Comparison of ENCODE assay signal across 19 cellular contexts in the genomic region with DNA sequence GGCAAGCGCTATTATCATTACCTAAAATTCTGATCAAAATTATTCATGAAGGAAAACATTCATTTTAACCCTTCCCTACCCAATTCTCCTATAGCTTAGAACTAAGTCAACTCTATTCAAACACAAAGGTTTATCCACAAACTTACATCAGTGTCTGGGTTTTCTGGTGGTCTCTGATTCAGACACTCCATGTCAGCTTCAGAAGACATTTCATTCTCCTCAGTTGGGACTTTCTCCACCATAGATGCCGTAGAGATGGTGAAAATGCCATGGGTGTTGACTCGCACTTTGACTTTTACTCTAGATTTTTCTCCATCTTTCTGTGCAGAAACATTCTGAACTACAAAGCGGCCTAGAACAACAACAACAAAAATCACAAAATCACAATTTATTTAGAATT.
"Had no signal": no experiment of that assay in that cellular context is flagged by ENCODE, and none has a peak within 500 bp of the region (broad histone marks: within the 10 kb centered on the region; RNA-seq: fewer than 3 reads in every experiment).

No MANE protein-coding gene starts in this region.

- H3K9me3 Mint-ChIP-seq: naive thymus-derived CD8-positive, alpha-beta T cell had no signal

- ATAC-seq: gastrocnemius medialis; heart right ventricle; left lobe of liver; mucosa of descending colon; naive thymus-derived CD8-positive, alpha-beta T cell; psoas muscle; upper lobe of right lung had no signal

- H3K27me3 ChIP-seq: esophagus muscularis mucosa, gastrocnemius medialis, heart right ventricle, neutrophil, testis, tibial nerve, upper lobe of right lung, vagina had no signal

- H3K4me3 ChIP-seq: esophagus muscularis mucosa, gastrocnemius medialis, heart right ventricle, mucosa of descending colon, psoas muscle, testis, tibial nerve, upper lobe of right lung, vagina had no signal

- H3K27me3 Mint-ChIP-seq: naive thymus-derived CD8-positive, alpha-beta T cell had no signal

- H3K4me1 ChIP-seq: esophagus muscularis mucosa, gastrocnemius medialis, heart right ventricle, psoas muscle, testis, tibial nerve, upper lobe of right lung, vagina had no signal

- H3K9me3 ChIP-seq: esophagus muscularis mucosa, gastrocnemius medialis, heart right ventricle, mucosa of descending colon, neutrophil, psoas muscle, testis, tibial nerve, upper lobe of right lung, vagina had no signal

- DNase-seq: effector memory CD4-positive, alpha-beta T cell; gastrocnemius medialis; heart right ventricle; hypothalamus; islet precursor cell; mucosa of descending colon; naive thymus-derived CD8-positive, alpha-beta T cell; psoas muscle; stimulated activated CD4-positive, alpha-beta T cell treated with anti-CD3 and anti-CD28 coated beads, Interleukin-12 subunit alpha, Interleukin-12 subunit beta, amount 100 ng/mL, for 4 hours; stimulated activated naive CD4-positive, alpha-beta T cell treated with Interleukin-2 at 50 U/mL for 16 hours; testis; upper lobe of right lung had no signal

- FAIRE-seq: small intestine had no signal

- H3K27ac ChIP-seq: epithelial cell of prostate, esophagus muscularis mucosa, gastrocnemius medialis, heart right ventricle, neutrophil, psoas muscle, testis, tibial nerve, upper lobe of right lung, vagina had no signal
